In the genomic region with DNA sequence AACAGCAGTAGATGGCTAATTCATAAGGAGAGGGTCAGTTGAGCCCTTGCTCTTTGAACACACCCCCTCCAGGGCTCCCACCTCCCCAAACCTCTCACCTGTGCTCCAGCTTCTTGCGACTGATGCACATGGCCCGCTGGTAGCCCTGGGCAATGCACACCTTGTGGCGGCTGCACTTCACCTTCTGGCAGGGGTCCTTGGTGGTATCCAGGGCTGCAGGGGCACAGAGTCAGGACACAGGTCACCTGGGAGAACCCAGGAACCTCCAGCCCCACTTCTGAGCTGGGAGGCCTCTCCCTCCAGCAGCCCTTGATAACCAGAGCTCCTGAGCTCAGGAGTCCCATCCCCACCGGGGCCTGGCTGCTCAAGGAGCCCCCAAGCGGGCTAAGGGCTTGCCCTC, we compare ENCODE assay signal across 1 cellular context.
TF ChIP-seq lines count a peak whose summit lies in the region.

No MANE protein-coding gene starts in this region.

TF ChIP-seq in H1, 55 proteins besides CTCF, POLR2A, EP300 and RAD21:
- TF ChIP-seq ZNF274 (IDR thresholded peaks at IDR 0.05; ENCODE audit: borderline replicate concordance, extremely low read depth, low read length) (no peak), SRF (IDR thresholded peaks at IDR 0.05; ENCODE audit: low read depth, low read length) (no peak), HDAC2 (IDR thresholded peaks at IDR 0.05; ENCODE audit: borderline replicate concordance in 1 of 2, low read depth in 2 of 2, low read length in 2 of 2) (no peak), CBX8 (IDR thresholded peaks at IDR 0.05; ENCODE audit: borderline replicate concordance, low read depth, low read length) (no peak)
